11 cellular contexts compared by ENCODE assay signal in genomic region chr11:18310800-18311340, GRCh38. TPM values are rescaled to one million over a fixed set of nuclear protein-coding genes. Genes with fewer than 3 reads are reported as not detected.
DNase-seq lines count a peak whose midpoint lies in the region; ATAC-seq, FAIRE-seq and TF ChIP-seq lines count a peak whose summit lies in the region.
"Had no signal": no experiment of that assay in that cellular context is flagged by ENCODE, and none has a peak within 500 bp of the region (broad histone marks: within the 10 kb centered on the region; RNA-seq: fewer than 3 reads in every experiment).

No MANE protein-coding gene starts in this region.

- H3K27ac ChIP-seq in liver (ENCODE audit: low read depth in 1 of 2, low read length in 2 of 2) (peak overlapping the region; percentile 26 to 65), HepG2 (ENCODE audit: extremely low read length, insufficient read depth, low read length) (no peak overlapping the region)
- H3K27ac ChIP-seq: A549 had no signal

- 48% methylated on average over 6 of the region's 6 CpGs for WGBS in liver
- 80% methylated on average over 6 of the region's 6 CpGs for WGBS in HepG2 (ENCODE audit: low lambda C conversion rate)
- 70 to 74% methylated on average over 6 of the region's 6 CpGs for WGBS in lower leg skin, 2 donors

- FAIRE-seq in HepG2 (lab: Jason Lieb, UNC): no peak
- FAIRE-seq: A549 had no signal

- intact Hi-C loops in HepG2 (cut with micrococcal nuclease; ENCODE audit: unreplicated experiment) (no loop called here), lower leg skin (cut with DNase I; ENCODE audit: low total_unique reads) (no loop called here)

- H3K4me3 Mint-ChIP-seq in effector memory CD8-positive, alpha-beta T cell: no peak overlapping the region

- ATAC-seq in HepG2 (no peak), HG02642 (IDR thresholded peaks at IDR 0.05; ENCODE audit: poor library complexity, unreplicated experiment) (no peak)
- no peak for ATAC-seq in effector memory CD8-positive, alpha-beta T cell (replicated peaks)
- ATAC-seq: A549 had no signal

- in situ Hi-C loops in HepG2 (cut with HindIII; ENCODE audit: extremely low pct_ligation_motif_present, low pct_unique_long_range_greater_than_20kb): no loop called here

- peak overlapping the region in 1 of 2 donors; percentile 4 for H3K27ac Mint-ChIP-seq in effector memory CD8-positive, alpha-beta T cell

- no peak for TF ChIP-seq CTCF in liver (IDR thresholded peaks at IDR 0.05; ENCODE audit: low read depth, low read length, missing input control)
- TF ChIP-seq CTCF in HepG2 (CRISPR knock-in tag; IDR thresholded peaks at IDR 0.05): no peak
- no peak for TF ChIP-seq CTCF in choroid plexus epithelial cell (conservative IDR thresholded peaks at IDR 0.05; ENCODE audit: low read depth, low read length)
- no peak for TF ChIP-seq CTCF in lower leg skin (IDR thresholded peaks at IDR 0.05)

- CTCF ChIA-PET in HepG2 (lab: Yijun Ruan, JAX; ENCODE audit: low intra/inter-chr PET ratio, low total read pairs): no interaction called here

- peaks cover 0 to 3% (median 3%) of the 10 kb centered on the region in 4 donors for H3K4me1 ChIP-seq in liver (ENCODE audit: control insufficient read depth in 4 of 4, insufficient read depth in 4 of 4, low read length in 3 of 4)
- 0 out of 2 replicates have a peak, but pooled peaks cover 8% of the 10 kb centered on the region for H3K4me1 ChIP-seq in HepG2 (ENCODE audit: insufficient read depth, low read length)

- no peaks in the 10 kb centered on the region for H3K27me3 ChIP-seq in liver (ENCODE audit: control insufficient read depth in 4 of 4, insufficient read depth in 4 of 4, low read length in 3 of 4)
- no peaks in the 10 kb centered on the region for H3K27me3 ChIP-seq in HepG2 (ENCODE audit: control insufficient read depth in 1 of 2, insufficient read depth in 2 of 2, low read length in 2 of 2)
- no peaks in the 10 kb centered on the region for H3K27me3 ChIP-seq in H7 (ENCODE audit: control insufficient read depth, insufficient read depth, low read length)

- no peak for TF ChIP-seq POLR2A in HepG2 (IDR thresholded peaks at IDR 0.05; ENCODE audit: insufficient read depth in 1 of 2, low read depth in 2 of 2, low read length in 2 of 2)
- no peak for TF ChIP-seq POLR2A in lower leg skin (IDR thresholded peaks at IDR 0.05)

- peaks cover 67% of the 10 kb centered on the region for H3K36me3 Mint-ChIP-seq in effector memory CD8-positive, alpha-beta T cell (ENCODE audit: insufficient read depth)

- no peaks in the 10 kb centered on the region for H4K20me1 ChIP-seq in HepG2 (ENCODE audit: insufficient read depth, low read length)

- no peak overlapping the region for H3K4me2 ChIP-seq in HepG2 (ENCODE audit: low read depth, low read length)
- H3K4me2 ChIP-seq: A549 had no signal

- H3K36me3 ChIP-seq in liver (ENCODE audit: control insufficient read depth in 4 of 4, insufficient read depth in 3 of 4, low read depth in 1 of 4, low read length in 3 of 4) (peaks cover 2 to 27% (median 17%) of the 10 kb centered on the region in 4 donors), HepG2 (replicated peaks in 1 of 2; ENCODE audit: control insufficient read depth in 1 of 2, insufficient read depth in 2 of 2, low read length in 2 of 2) (peaks cover 3 to 45% of the 10 kb centered on the region in 2 experiments; a peak in 4 of 5 replicates), H7 (replicated peaks; ENCODE audit: control insufficient read depth, insufficient read depth, low read length) (peaks cover 14% of the 10 kb centered on the region)

- peaks cover 3% of the 10 kb centered on the region for H3K79me2 ChIP-seq in HepG2 (ENCODE audit: insufficient read depth, low read length)

- TF ChIP-seq EP300 in HepG2 (IDR thresholded peaks at IDR 0.05; ENCODE audit: low read depth in 2 of 2, low read length in 2 of 2): no peak
- TF ChIP-seq EP300 in HepG2 (CRISPR knock-in tag; IDR thresholded peaks at IDR 0.05; ENCODE audit: borderline replicate concordance): no peak

- TF ChIP-seq RAD21 in liver (IDR thresholded peaks at IDR 0.05) (no peak), HepG2 (CRISPR knock-in tag; IDR thresholded peaks at IDR 0.05) (no peak)

- H3K9me3 ChIP-seq in liver (ENCODE audit: control insufficient read depth in 4 of 4, low read length in 3 of 4) (no peaks in the 10 kb centered on the region), HepG2 (ENCODE audit: low read length) (no peaks in the 10 kb centered on the region)
- H3K9me3 ChIP-seq: A549 had no signal

- H3K4me1 Mint-ChIP-seq in effector memory CD8-positive, alpha-beta T cell (ENCODE audit: low read depth in 2 of 2): no peaks in the 10 kb centered on the region

- H3K4me3 ChIP-seq in liver (ENCODE audit: low read depth in 1 of 3, low read length in 3 of 3) (peak overlapping the region in 1 of 3 donors; percentile 37), HepG2 (replicated peaks in 1 of 3; ENCODE audit: insufficient read depth in 1 of 3, low read depth in 2 of 3, low read length in 3 of 3) (no peak overlapping the region), choroid plexus epithelial cell (ENCODE audit: low read depth, low read length) (no peak overlapping the region), H7 (ENCODE audit: insufficient read depth, low read depth, low read length) (no peak overlapping the region), lower leg skin (ENCODE audit: low read depth, poor library complexity, severe bottlenecking) (no peak overlapping the region)
- H3K4me3 ChIP-seq: A549 had no signal

- DNase-seq in HepG2 (ENCODE audit: low spot score) (no peak), M059J (ENCODE audit: low read depth) (peak; percentile 20), choroid plexus epithelial cell (ENCODE audit: low read depth) (peak; percentile 92), H7 (no peak), lower leg skin (ENCODE audit: low spot score in 2 of 2) (no peak)
- no peak for DNase-seq in effector memory CD8-positive, alpha-beta T cell
- DNase-seq: activated CD4-positive, alpha-beta T cell treated with anti-CD3 and anti-CD28 coated beads for 4 hours; hippocampal formation had no signal

- no peaks in the 10 kb centered on the region for H3K27me3 Mint-ChIP-seq in effector memory CD8-positive, alpha-beta T cell

- H3K9ac ChIP-seq in liver (ENCODE audit: low read depth in 1 of 2, low read length in 2 of 2): no peak overlapping the region
- H3K9ac ChIP-seq in HepG2 (ENCODE audit: insufficient read depth, low read depth, low read length): no peak overlapping the region

- POLR2A ChIA-PET in HepG2 (lab: Yijun Ruan, JAX): interaction anchor here (1.4 kb wide), 1 partner anchor 11 kb away, joined by 3 read pairs; the partner anchor contains the start of gene HPS5

- no peaks in the 10 kb centered on the region for H3K9me3 Mint-ChIP-seq in effector memory CD8-positive, alpha-beta T cell

- no peak overlapping the region for H2AFZ ChIP-seq in HepG2 (ENCODE audit: low read length)

- no TSS peak for BruUV-seq in HepG2 (replicated peaks; lab: Mats Ljungman, UMichigan)

RNA-seq across cellular contexts. Expression of gene HPS5, which starts 11.1 kb away (rescaled TPM):
- total RNA-seq in liver (100 to 1,000 TPM in 1 of 2 donors, 10 to 100 TPM in 1; 15.7 to 134 TPM), HepG2 (2016; rRNA removed; fragmentation: Illumina TruSeq; extraction: Trizol) (25.5 and 31.8 TPM in 2 replicates), lower leg skin (10 to 100 TPM in 3 of 4 donors, 1 to 10 TPM in 1; 10.0 to 26.4 (median 20.4) TPM)
- polyA plus RNA-seq in liver (10 to 100 TPM; 21.9 to 26.5 TPM), HepG2 (2011; rRNA removed) (5.4 and 6.6 TPM in 2 replicates)
- total RNA-seq in HepG2 (2016; cell fraction: cytosol; rRNA removed; fragmentation: Illumina TruSeq; extraction: Trizol; ENCODE audit: low read depth): 47.8 and 51.9 TPM in 2 replicates
- 26.3 and 30.4 TPM in 2 replicates for total RNA-seq in HepG2 (2016; cell fraction: insoluble cytoplasmic fraction; rRNA removed; fragmentation: Illumina TruSeq; extraction: Trizol)
- total RNA-seq in HepG2 (2016; cell fraction: membrane; rRNA removed; fragmentation: Illumina TruSeq; extraction: Trizol): 17.3 and 17.7 TPM in 2 replicates
- total RNA-seq in HepG2 (2016; cell fraction: nucleus; rRNA removed; fragmentation: Illumina TruSeq; extraction: Trizol): 22.2 and 26.2 TPM in 2 replicates
- polyA plus RNA-seq in HepG2 (2011; cell fraction: cytosol; rRNA removed): 3.2 and 5.1 TPM in 2 replicates
- 3.4 and 5.9 TPM in 2 replicates for polyA plus RNA-seq in HepG2 (2011; cell fraction: nucleus; rRNA removed)
- polyA plus RNA-seq in HepG2 (2012): 7.5 and 8.1 TPM in 2 replicates
- polyA plus RNA-seq in HepG2 (2016; cell fraction: cytosol; fragmentation: Illumina TruSeq; extraction: Trizol; ENCODE audit: low read depth): 0.69 and 1.3 TPM in 2 replicates
- 15.8 and 18.0 TPM in 2 replicates for polyA plus RNA-seq in HepG2 (2016; cell fraction: insoluble cytoplasmic fraction; fragmentation: Illumina TruSeq; extraction: Trizol; ENCODE audit: low read depth)
- 2.1 and 2.4 TPM in 2 replicates for polyA plus RNA-seq in HepG2 (2016; cell fraction: membrane; fragmentation: Illumina TruSeq; extraction: Trizol; ENCODE audit: low read depth)
- polyA plus RNA-seq in HepG2 (2016; cell fraction: nucleus; fragmentation: Illumina TruSeq; extraction: Trizol; ENCODE audit: insufficient read depth, low read depth): 19.1 and 25.2 TPM in 2 replicates
- polyA minus RNA-seq in HepG2 (2011; rRNA and poly(A)+ RNA removed; ENCODE audit: low replicate concordance): 11.2 and 33.6 TPM in 2 replicates
- 7.5 and 7.9 TPM in 2 replicates for polyA minus RNA-seq in HepG2 (2011; cell fraction: cytosol; rRNA and poly(A)+ RNA removed)
- 18.0 and 23.0 TPM in 2 replicates for polyA minus RNA-seq in HepG2 (2011; cell fraction: nucleus; rRNA and poly(A)+ RNA removed)
- 18.8 and 30.0 TPM in 2 replicates for total RNA-seq in M059J (2014; rRNA removed; shearing (Covaris generic))
- total RNA-seq in H7 (2014; rRNA removed; shearing (Covaris generic)): 14.6 and 19.2 TPM in 2 replicates

RNA-seq across cellular contexts. Expression of gene GTF2H1, which starts 11.5 kb away (rescaled TPM):
- total RNA-seq in liver (10 to 100 TPM; 25.4 to 37.7 TPM), HepG2 (2016; rRNA removed; fragmentation: Illumina TruSeq; extraction: Trizol) (51.4 and 70.0 TPM in 2 replicates), lower leg skin (10 to 100 TPM; 46.4 to 73.0 (median 53.5) TPM)
- polyA plus RNA-seq in liver (10 to 100 TPM; 11.9 to 12.0 TPM), HepG2 (2011; rRNA removed) (15.2 and 15.7 TPM in 2 replicates)
- 24.3 and 28.5 TPM in 2 replicates for total RNA-seq in HepG2 (2016; cell fraction: cytosol; rRNA removed; fragmentation: Illumina TruSeq; extraction: Trizol; ENCODE audit: low read depth)
- total RNA-seq in HepG2 (2016; cell fraction: insoluble cytoplasmic fraction; rRNA removed; fragmentation: Illumina TruSeq; extraction: Trizol): 53.4 and 70.2 TPM in 2 replicates
- total RNA-seq in HepG2 (2016; cell fraction: membrane; rRNA removed; fragmentation: Illumina TruSeq; extraction: Trizol): 63.4 and 70.5 TPM in 2 replicates
- total RNA-seq in HepG2 (2016; cell fraction: nucleus; rRNA removed; fragmentation: Illumina TruSeq; extraction: Trizol): 52.8 and 54.3 TPM in 2 replicates
- 10.9 and 14.0 TPM in 2 replicates for polyA plus RNA-seq in HepG2 (2011; cell fraction: cytosol; rRNA removed)
- polyA plus RNA-seq in HepG2 (2011; cell fraction: nucleus; rRNA removed): 20.3 and 21.9 TPM in 2 replicates
- 19.7 and 20.8 TPM in 2 replicates for polyA plus RNA-seq in HepG2 (2012)
- polyA plus RNA-seq in HepG2 (2016; cell fraction: cytosol; fragmentation: Illumina TruSeq; extraction: Trizol; ENCODE audit: low read depth): 22.7 and 27.3 TPM in 2 replicates
- 54.8 and 62.0 TPM in 2 replicates for polyA plus RNA-seq in HepG2 (2016; cell fraction: insoluble cytoplasmic fraction; fragmentation: Illumina TruSeq; extraction: Trizol; ENCODE audit: low read depth)
- polyA plus RNA-seq in HepG2 (2016; cell fraction: membrane; fragmentation: Illumina TruSeq; extraction: Trizol; ENCODE audit: low read depth): 46.8 and 48.1 TPM in 2 replicates
- 55.9 and 61.0 TPM in 2 replicates for polyA plus RNA-seq in HepG2 (2016; cell fraction: nucleus; fragmentation: Illumina TruSeq; extraction: Trizol; ENCODE audit: insufficient read depth, low read depth)
- polyA minus RNA-seq in HepG2 (2011; rRNA and poly(A)+ RNA removed; ENCODE audit: low replicate concordance): 23.7 and 34.5 TPM in 2 replicates
- polyA minus RNA-seq in HepG2 (2011; cell fraction: cytosol; rRNA and poly(A)+ RNA removed): 13.5 and 14.6 TPM in 2 replicates
- 60.9 and 80.8 TPM in 2 replicates for polyA minus RNA-seq in HepG2 (2011; cell fraction: nucleus; rRNA and poly(A)+ RNA removed)
- 56.0 and 75.4 TPM in 2 replicates for total RNA-seq in M059J (2014; rRNA removed; shearing (Covaris generic))
- total RNA-seq in H7 (2014; rRNA removed; shearing (Covaris generic)): 31.1 and 41.5 TPM in 2 replicates

RNA-seq across cellular contexts. Expression of gene SAA1, which starts 44.8 kb away (rescaled TPM):
- over 10,000 TPM in 1 of 2 donors, 10 to 100 TPM in 1; 20.4 to 17,739 TPM for total RNA-seq in liver
- over 10,000 TPM; 24,385 to 33,277 TPM for polyA plus RNA-seq in liver
- total RNA-seq in HepG2 (2016; rRNA removed; fragmentation: Illumina TruSeq; extraction: Trizol): not detected in 2 replicates
- not detected in 2 replicates for total RNA-seq in HepG2 (2016; cell fraction: cytosol; rRNA removed; fragmentation: Illumina TruSeq; extraction: Trizol; ENCODE audit: low read depth)
- total RNA-seq in HepG2 (2016; cell fraction: insoluble cytoplasmic fraction; rRNA removed; fragmentation: Illumina TruSeq; extraction: Trizol): not detected in 2 replicates
- total RNA-seq in HepG2 (2016; cell fraction: membrane; rRNA removed; fragmentation: Illumina TruSeq; extraction: Trizol): not detected in 2 replicates
- total RNA-seq in HepG2 (2016; cell fraction: nucleus; rRNA removed; fragmentation: Illumina TruSeq; extraction: Trizol): not detected in 2 replicates
- polyA plus RNA-seq in HepG2 (2011; rRNA removed): not detected in 2 replicates
- polyA plus RNA-seq in HepG2 (2011; cell fraction: cytosol; rRNA removed): not detected in 2 replicates
- not detected in 2 replicates for polyA plus RNA-seq in HepG2 (2011; cell fraction: nucleus; rRNA removed)
- not detected in 2 replicates for polyA plus RNA-seq in HepG2 (2012)
- not detected in 2 replicates for polyA plus RNA-seq in HepG2 (2016; cell fraction: cytosol; fragmentation: Illumina TruSeq; extraction: Trizol; ENCODE audit: low read depth)
- not detected in 2 replicates for polyA plus RNA-seq in HepG2 (2016; cell fraction: insoluble cytoplasmic fraction; fragmentation: Illumina TruSeq; extraction: Trizol; ENCODE audit: low read depth)
- polyA plus RNA-seq in HepG2 (2016; cell fraction: membrane; fragmentation: Illumina TruSeq; extraction: Trizol; ENCODE audit: low read depth): not detected in 2 replicates
- polyA plus RNA-seq in HepG2 (2016; cell fraction: nucleus; fragmentation: Illumina TruSeq; extraction: Trizol; ENCODE audit: insufficient read depth, low read depth): not detected in 2 replicates
- not detected in 2 replicates for polyA minus RNA-seq in HepG2 (2011; rRNA and poly(A)+ RNA removed; ENCODE audit: low replicate concordance)
- not detected in 2 replicates for polyA minus RNA-seq in HepG2 (2011; cell fraction: cytosol; rRNA and poly(A)+ RNA removed)
- polyA minus RNA-seq in HepG2 (2011; cell fraction: nucleus; rRNA and poly(A)+ RNA removed): not detected in 2 replicates
- total RNA-seq in M059J (2014; rRNA removed; shearing (Covaris generic)): 0.57 and 3.0 TPM in 2 replicates
- total RNA-seq in H7 (2014; rRNA removed; shearing (Covaris generic)): not detected in 2 replicates
- total RNA-seq in lower leg skin: 10 to 100 TPM; 16.8 to 44.3 (median 32.7) TPM

Comparison
In these comparisons a context has a peak if more than half of its experiments do, and no peak if none do; other contexts are left out.
1. DNase-seq: peak in M059J (single experiment) and choroid plexus epithelial cell (single experiment); none in HepG2 (single experiment), H7 (single experiment), lower leg skin (0 of 2) and effector memory CD8-positive, alpha-beta T cell (0 of 3).